5 cellular contexts compared by ENCODE assay signal in the genomic region with DNA sequence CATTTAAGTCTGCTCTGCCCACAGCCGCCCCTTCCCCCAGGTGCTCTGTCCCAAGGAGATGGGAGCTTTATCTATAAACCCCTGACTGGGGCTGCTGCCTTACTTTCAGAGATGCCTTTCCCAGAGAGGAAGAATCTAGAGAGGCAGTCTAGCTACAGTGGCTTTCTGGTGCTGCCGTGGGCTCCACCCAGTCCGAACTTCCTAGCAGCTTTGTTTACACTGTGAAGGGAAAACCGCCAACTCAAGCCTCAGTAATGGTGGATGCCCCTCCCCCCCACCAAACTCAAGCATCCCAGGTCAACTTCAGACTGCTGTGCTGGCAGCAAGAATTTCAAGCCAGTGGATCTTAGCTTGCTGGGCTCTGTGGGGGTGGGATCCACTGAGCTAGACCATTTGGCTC. TPM values are rescaled to one million over a fixed set of nuclear protein-coding genes. Genes with fewer than 3 reads are reported as not detected.
"Had no signal": no experiment of that assay in that cellular context is flagged by ENCODE, and none has a peak within 500 bp of the region (broad histone marks: within the 10 kb centered on the region; RNA-seq: fewer than 3 reads in every experiment).

No MANE protein-coding gene starts in this region.

RNA-seq across cellular contexts. Expression of gene SPARCL1, which starts 40.5 kb away (rescaled TPM):
- total RNA-seq: cardiac muscle cell; kidney epithelial cell; naive thymus-derived CD4-positive, alpha-beta T cell had no signal
- polyA plus RNA-seq: cardiac muscle cell; immature natural killer cell; naive thymus-derived CD4-positive, alpha-beta T cell; SK-N-SH had no signal
